Comparison of ENCODE assay signal across 22 cellular contexts in genomic region chr19:35862528-35862927, GRCh38. TPM values are rescaled to one million over a fixed set of nuclear protein-coding genes. Genes with fewer than 3 reads are reported as not detected.
"Had no signal": no experiment of that assay in that cellular context is flagged by ENCODE, and none has a peak within 500 bp of the region (broad histone marks: within the 10 kb centered on the region; RNA-seq: fewer than 3 reads in every experiment).

No MANE protein-coding gene starts in this region.

- ATAC-seq: activated CD8-positive, alpha-beta T cell treated with anti-CD3 and anti-CD28 coated beads, Interleukin-2, amount 10 ng/mL, durations not matched to agents 7 days and 5 days; heart left ventricle; stimulated activated effector memory CD8-positive, alpha-beta T cell treated with anti-CD3 and anti-CD28 coated beads, Interleukin-12 subunit alpha, Interleukin-12 subunit beta, amount 100 ng/mL, for 72 hours; upper lobe of right lung had no signal

- FAIRE-seq: colon, endometrium, frontal cortex had no signal

- H3K4me1 ChIP-seq: parathyroid adenoma, sigmoid colon, upper lobe of right lung had no signal

- DNase-seq: activated CD4-positive, alpha-beta T cell treated with anti-CD3 and anti-CD28 coated beads, Interleukin-2, amount 10 ng/mL, durations not matched to agents 7 days and 5 days; activated CD8-positive, alpha-beta T cell treated with anti-CD3 and anti-CD28 coated beads, Interleukin-2, amount 10 ng/mL, durations not matched to agents 7 days and 5 days; activated naive CD4-positive, alpha-beta T cell treated with Interleukin-2 at 50 U/mL for 16 hours; activated T-cell treated with anti-CD3 and anti-CD28 coated beads, Interleukin-2, amount 50 U/mL, for 24 hours; caudate nucleus; erythroblast; left ventricle myocardium inferior; mammary epithelial cell; sigmoid colon; stimulated activated CD4-positive, alpha-beta T cell treated with anti-CD3 and anti-CD28 coated beads, Interleukin-4, amount 100 ng/mL, for 24 hours; T1000; upper lobe of right lung had no signal

- H3K79me2 ChIP-seq: parathyroid adenoma had no signal

- H3K9ac ChIP-seq: parathyroid adenoma had no signal

- H3K9me3 ChIP-seq: heart left ventricle, neutrophil, sigmoid colon, thoracic aorta, upper lobe of right lung had no signal

- H3K4me3 ChIP-seq: heart left ventricle, left ventricle myocardium inferior, sigmoid colon, thoracic aorta, upper lobe of right lung had no signal

- H3K36me3 ChIP-seq: heart left ventricle, left ventricle myocardium inferior, neutrophil, sigmoid colon, thoracic aorta, upper lobe of right lung had no signal

- H3K27ac ChIP-seq: heart left ventricle, left ventricle myocardium inferior, neutrophil, parathyroid adenoma, sigmoid colon, thoracic aorta, upper lobe of right lung had no signal

RNA-seq across cellular contexts. Expression of gene KIRREL2, which starts 5.8 kb away (rescaled TPM):
- total RNA-seq: left ventricle myocardium inferior, mammary epithelial cell, myocyte, upper lobe of right lung had no signal
- polyA plus RNA-seq: heart left ventricle had no signal

RNA-seq across cellular contexts. Expression of gene NPHS1, which starts 10.2 kb away (rescaled TPM):
- total RNA-seq: activated CD4-positive, alpha-beta T cell treated with anti-CD3 and anti-CD28 coated beads, Interleukin-2, amount 10 ng/mL, durations not matched to agents 7 days and 5 days; activated CD8-positive, alpha-beta T cell treated with anti-CD3 and anti-CD28 coated beads, Interleukin-2, amount 10 ng/mL, durations not matched to agents 7 days and 5 days; left ventricle myocardium inferior; mammary epithelial cell; myocyte; sigmoid colon; thoracic aorta; upper lobe of right lung had no signal
- polyA plus RNA-seq: heart left ventricle, mammary epithelial cell had no signal

RNA-seq across cellular contexts. Expression of gene HCST, which starts 39.8 kb away (rescaled TPM):
- total RNA-seq: kidney epithelial cell, myocyte had no signal
